In the genomic region with DNA sequence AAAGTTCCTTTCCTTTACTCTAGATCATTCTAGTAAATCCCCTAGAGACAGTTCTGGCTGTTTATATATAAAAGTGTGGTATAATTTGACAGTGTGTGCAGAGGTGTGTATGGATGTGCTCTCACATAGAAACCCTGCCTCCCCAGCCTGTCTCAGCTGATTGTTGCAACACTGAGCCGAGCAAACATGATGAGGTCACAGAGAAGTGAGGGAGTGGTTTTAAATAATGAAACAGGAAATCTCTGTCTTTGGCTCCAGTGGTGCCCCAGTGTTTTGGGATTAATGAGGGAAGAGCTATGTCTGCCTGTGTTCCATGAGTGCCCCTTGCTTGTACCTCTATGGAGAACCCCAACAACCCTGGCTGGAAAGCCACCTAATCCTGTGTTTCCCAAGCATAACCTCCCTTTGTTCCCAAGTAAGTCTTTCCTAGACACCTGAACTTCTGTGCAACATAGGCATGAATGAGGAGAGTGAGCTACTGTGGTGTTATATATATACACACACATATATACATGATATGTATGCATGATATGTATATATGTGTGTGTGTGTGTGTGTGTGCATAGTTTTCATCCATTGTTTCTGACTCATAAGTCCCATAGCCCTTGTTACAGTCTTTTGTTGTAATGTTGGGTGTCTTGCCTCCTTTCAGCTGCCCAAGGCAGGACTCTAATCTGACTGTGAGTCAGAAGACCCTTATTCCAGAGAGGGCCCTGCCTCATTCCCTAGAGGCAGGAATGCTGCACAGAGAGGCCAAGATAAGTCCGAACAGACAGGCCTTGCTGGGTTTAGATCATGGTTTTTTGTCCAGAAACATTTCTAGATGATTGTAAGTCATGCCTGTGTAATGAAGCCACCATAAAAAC, we compare ENCODE assay signal across 1 cellular context.
A peak's percentile ranks its signal among the peaks of the same experiment; 100 is the strongest.
TF ChIP-seq lines count a peak whose summit lies in the region.

No MANE protein-coding gene starts in this region.

TF ChIP-seq in HepG2, 621 proteins besides CTCF, POLR2A, EP300 and RAD21 (continued from another document and continues in another):
- TF ChIP-seq, protein P1, sequence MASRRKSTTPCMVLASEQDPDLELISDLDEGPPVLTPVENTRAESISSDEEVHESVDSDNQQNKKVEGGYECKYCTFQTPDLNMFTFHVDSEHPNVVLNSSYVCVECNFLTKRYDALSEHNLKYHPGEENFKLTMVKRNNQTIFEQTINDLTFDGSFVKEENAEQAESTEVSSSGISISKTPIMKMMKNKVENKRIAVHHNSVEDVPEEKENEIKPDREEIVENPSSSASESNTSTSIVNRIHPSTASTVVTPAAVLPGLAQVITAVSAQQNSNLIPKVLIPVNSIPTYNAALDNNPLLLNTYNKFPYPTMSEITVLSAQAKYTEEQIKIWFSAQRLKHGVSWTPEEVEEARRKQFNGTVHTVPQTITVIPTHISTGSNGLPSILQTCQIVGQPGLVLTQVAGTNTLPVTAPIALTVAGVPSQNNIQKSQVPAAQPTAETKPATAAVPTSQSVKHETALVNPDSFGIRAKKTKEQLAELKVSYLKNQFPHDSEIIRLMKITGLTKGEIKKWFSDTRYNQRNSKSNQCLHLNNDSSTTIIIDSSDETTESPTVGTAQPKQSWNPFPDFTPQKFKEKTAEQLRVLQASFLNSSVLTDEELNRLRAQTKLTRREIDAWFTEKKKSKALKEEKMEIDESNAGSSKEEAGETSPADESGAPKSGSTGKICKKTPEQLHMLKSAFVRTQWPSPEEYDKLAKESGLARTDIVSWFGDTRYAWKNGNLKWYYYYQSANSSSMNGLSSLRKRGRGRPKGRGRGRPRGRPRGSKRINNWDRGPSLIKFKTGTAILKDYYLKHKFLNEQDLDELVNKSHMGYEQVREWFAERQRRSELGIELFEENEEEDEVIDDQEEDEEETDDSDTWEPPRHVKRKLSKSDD (CRISPR knock-in tag; IDR thresholded peaks at IDR 0.05; ENCODE audit: low read depth) = no peak
- TF ChIP-seq IRX3 (CRISPR knock-in tag; IDR thresholded peaks at IDR 0.05; ENCODE audit: borderline replicate concordance, low read depth) = no peak
- TF ChIP-seq, protein P2, sequence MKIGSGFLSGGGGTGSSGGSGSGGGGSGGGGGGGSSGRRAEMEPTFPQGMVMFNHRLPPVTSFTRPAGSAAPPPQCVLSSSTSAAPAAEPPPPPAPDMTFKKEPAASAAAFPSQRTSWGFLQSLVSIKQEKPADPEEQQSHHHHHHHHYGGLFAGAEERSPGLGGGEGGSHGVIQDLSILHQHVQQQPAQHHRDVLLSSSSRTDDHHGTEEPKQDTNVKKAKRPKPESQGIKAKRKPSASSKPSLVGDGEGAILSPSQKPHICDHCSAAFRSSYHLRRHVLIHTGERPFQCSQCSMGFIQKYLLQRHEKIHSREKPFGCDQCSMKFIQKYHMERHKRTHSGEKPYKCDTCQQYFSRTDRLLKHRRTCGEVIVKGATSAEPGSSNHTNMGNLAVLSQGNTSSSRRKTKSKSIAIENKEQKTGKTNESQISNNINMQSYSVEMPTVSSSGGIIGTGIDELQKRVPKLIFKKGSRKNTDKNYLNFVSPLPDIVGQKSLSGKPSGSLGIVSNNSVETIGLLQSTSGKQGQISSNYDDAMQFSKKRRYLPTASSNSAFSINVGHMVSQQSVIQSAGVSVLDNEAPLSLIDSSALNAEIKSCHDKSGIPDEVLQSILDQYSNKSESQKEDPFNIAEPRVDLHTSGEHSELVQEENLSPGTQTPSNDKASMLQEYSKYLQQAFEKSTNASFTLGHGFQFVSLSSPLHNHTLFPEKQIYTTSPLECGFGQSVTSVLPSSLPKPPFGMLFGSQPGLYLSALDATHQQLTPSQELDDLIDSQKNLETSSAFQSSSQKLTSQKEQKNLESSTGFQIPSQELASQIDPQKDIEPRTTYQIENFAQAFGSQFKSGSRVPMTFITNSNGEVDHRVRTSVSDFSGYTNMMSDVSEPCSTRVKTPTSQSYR (CRISPR knock-in tag; IDR thresholded peaks at IDR 0.05; ENCODE audit: borderline replicate concordance) = peak; percentile 21; the same call in 1 of the 2 replicates
- TF ChIP-seq ZNF782 (CRISPR knock-in tag; IDR thresholded peaks at IDR 0.05; ENCODE audit: borderline replicate concordance) = no peak
- TF ChIP-seq SOX13 (IDR thresholded peaks at IDR 0.05) = no peak
- peak in 1 of 2 experiments; percentile 29; a peak in 1 of 4 replicates for TF ChIP-seq SOX13 (CRISPR knock-in tag; conservative IDR thresholded peaks at IDR 0.05 in 1 of 2, IDR thresholded peaks at IDR 0.05 in 1 of 2)
- no peak for TF ChIP-seq ZNF883 (CRISPR knock-in tag; IDR thresholded peaks at IDR 0.05; ENCODE audit: not compliant biosample characterization)
- TF ChIP-seq, protein P3, sequence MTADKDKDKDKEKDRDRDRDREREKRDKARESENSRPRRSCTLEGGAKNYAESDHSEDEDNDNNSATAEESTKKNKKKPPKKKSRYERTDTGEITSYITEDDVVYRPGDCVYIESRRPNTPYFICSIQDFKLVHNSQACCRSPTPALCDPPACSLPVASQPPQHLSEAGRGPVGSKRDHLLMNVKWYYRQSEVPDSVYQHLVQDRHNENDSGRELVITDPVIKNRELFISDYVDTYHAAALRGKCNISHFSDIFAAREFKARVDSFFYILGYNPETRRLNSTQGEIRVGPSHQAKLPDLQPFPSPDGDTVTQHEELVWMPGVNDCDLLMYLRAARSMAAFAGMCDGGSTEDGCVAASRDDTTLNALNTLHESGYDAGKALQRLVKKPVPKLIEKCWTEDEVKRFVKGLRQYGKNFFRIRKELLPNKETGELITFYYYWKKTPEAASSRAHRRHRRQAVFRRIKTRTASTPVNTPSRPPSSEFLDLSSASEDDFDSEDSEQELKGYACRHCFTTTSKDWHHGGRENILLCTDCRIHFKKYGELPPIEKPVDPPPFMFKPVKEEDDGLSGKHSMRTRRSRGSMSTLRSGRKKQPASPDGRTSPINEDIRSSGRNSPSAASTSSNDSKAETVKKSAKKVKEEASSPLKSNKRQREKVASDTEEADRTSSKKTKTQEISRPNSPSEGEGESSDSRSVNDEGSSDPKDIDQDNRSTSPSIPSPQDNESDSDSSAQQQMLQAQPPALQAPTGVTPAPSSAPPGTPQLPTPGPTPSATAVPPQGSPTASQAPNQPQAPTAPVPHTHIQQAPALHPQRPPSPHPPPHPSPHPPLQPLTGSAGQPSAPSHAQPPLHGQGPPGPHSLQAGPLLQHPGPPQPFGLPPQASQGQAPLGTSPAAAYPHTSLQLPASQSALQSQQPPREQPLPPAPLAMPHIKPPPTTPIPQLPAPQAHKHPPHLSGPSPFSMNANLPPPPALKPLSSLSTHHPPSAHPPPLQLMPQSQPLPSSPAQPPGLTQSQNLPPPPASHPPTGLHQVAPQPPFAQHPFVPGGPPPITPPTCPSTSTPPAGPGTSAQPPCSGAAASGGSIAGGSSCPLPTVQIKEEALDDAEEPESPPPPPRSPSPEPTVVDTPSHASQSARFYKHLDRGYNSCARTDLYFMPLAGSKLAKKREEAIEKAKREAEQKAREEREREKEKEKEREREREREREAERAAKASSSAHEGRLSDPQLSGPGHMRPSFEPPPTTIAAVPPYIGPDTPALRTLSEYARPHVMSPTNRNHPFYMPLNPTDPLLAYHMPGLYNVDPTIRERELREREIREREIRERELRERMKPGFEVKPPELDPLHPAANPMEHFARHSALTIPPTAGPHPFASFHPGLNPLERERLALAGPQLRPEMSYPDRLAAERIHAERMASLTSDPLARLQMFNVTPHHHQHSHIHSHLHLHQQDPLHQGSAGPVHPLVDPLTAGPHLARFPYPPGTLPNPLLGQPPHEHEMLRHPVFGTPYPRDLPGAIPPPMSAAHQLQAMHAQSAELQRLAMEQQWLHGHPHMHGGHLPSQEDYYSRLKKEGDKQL (CRISPR knock-in tag; IDR thresholded peaks at IDR 0.05; ENCODE audit: low read depth) = no peak
- TF ChIP-seq ZNF570 (CRISPR knock-in tag; IDR thresholded peaks at IDR 0.05; ENCODE audit: borderline replicate concordance) = no peak
- TF ChIP-seq GATAD2A (CRISPR knock-in tag; IDR thresholded peaks at IDR 0.05) = 0 out of 2 replicates have a peak, but pooled peaks have one; percentile 25
- no peak for TF ChIP-seq ZSCAN22 (CRISPR knock-in tag; IDR thresholded peaks at IDR 0.05)
- TF ChIP-seq RELA (CRISPR knock-in tag; IDR thresholded peaks at IDR 0.05) = no peak
- TF ChIP-seq RORA (CRISPR knock-in tag; IDR thresholded peaks at IDR 0.05) = no peak
- TF ChIP-seq ZNF354B (CRISPR knock-in tag; IDR thresholded peaks at IDR 0.05) = no peak
- TF ChIP-seq GFI1 (CRISPR knock-in tag; IDR thresholded peaks at IDR 0.05; ENCODE audit: borderline replicate concordance) = peak; percentile 64; the same call in 1 of the 2 replicates
- TF ChIP-seq JUND (CRISPR knock-in tag; IDR thresholded peaks at IDR 0.05) = peak; percentile 51; the same call in 1 of the 2 replicates
- TF ChIP-seq ZNF777 (CRISPR knock-in tag; IDR thresholded peaks at IDR 0.05) = no peak
- no peak for TF ChIP-seq RBM39 (IDR thresholded peaks at IDR 0.05; ENCODE audit: low read depth, low read length, poor library complexity, severe bottlenecking)
- TF ChIP-seq NONO (IDR thresholded peaks at IDR 0.05) = no peak
- TF ChIP-seq NONO (CRISPR knock-in tag; conservative IDR thresholded peaks at IDR 0.05) = no peak
- TF ChIP-seq AGO2 (optimal IDR thresholded peaks at IDR 0.05; ENCODE audit: low read depth, low read length) = no peak
- TF ChIP-seq ZNF331 (CRISPR knock-in tag; IDR thresholded peaks at IDR 0.05) = peak; percentile 65; the same call in 1 of the 2 replicates
- TF ChIP-seq FOXK1 (CRISPR knock-in tag; IDR thresholded peaks at IDR 0.05; ENCODE audit: borderline replicate concordance, low read depth) = peak; percentile 65; the same call in 1 of the 2 replicates
- TF ChIP-seq ZMYM3 (CRISPR knock-in tag; IDR thresholded peaks at IDR 0.05) = 0 out of 2 replicates have a peak, but pooled peaks have one; percentile 13
- TF ChIP-seq SP1 (IDR thresholded peaks at IDR 0.05) = no peak
- no peak for TF ChIP-seq SP1 (CRISPR knock-in tag; IDR thresholded peaks at IDR 0.05)
- no peak for TF ChIP-seq KAT7 (CRISPR knock-in tag; IDR thresholded peaks at IDR 0.05; ENCODE audit: borderline replicate concordance)
- TF ChIP-seq ARID5B (CRISPR knock-in tag; IDR thresholded peaks at IDR 0.05) = peak; percentile 47
- TF ChIP-seq PHF21A (CRISPR knock-in tag; IDR thresholded peaks at IDR 0.05) = peak; percentile 43; the same call in 1 of the 2 replicates
- peak; percentile 34; the same call in 1 of the 2 replicates for TF ChIP-seq SP5 (CRISPR knock-in tag; IDR thresholded peaks at IDR 0.05; ENCODE audit: borderline replicate concordance, low read depth)
- TF ChIP-seq ZFYVE20 (CRISPR knock-in tag; IDR thresholded peaks at IDR 0.05; ENCODE audit: borderline replicate concordance, low read depth) = no peak
- TF ChIP-seq ZBTB14 (CRISPR knock-in tag; IDR thresholded peaks at IDR 0.05) = no peak
- TF ChIP-seq KLF12 (CRISPR knock-in tag; IDR thresholded peaks at IDR 0.05; ENCODE audit: borderline replicate concordance) = no peak
- TF ChIP-seq, protein P4, sequence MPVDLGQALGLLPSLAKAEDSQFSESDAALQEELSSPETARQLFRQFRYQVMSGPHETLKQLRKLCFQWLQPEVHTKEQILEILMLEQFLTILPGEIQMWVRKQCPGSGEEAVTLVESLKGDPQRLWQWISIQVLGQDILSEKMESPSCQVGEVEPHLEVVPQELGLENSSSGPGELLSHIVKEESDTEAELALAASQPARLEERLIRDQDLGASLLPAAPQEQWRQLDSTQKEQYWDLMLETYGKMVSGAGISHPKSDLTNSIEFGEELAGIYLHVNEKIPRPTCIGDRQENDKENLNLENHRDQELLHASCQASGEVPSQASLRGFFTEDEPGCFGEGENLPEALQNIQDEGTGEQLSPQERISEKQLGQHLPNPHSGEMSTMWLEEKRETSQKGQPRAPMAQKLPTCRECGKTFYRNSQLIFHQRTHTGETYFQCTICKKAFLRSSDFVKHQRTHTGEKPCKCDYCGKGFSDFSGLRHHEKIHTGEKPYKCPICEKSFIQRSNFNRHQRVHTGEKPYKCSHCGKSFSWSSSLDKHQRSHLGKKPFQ (CRISPR knock-in tag; IDR thresholded peaks at IDR 0.05; ENCODE audit: insufficient replicate concordance) = no peak
- no peak for TF ChIP-seq PHF5A (CRISPR knock-in tag; IDR thresholded peaks at IDR 0.05; ENCODE audit: low read depth, unreplicated experiment)
